Comparison of ENCODE assay signal across 24 cellular contexts in the genomic region with DNA sequence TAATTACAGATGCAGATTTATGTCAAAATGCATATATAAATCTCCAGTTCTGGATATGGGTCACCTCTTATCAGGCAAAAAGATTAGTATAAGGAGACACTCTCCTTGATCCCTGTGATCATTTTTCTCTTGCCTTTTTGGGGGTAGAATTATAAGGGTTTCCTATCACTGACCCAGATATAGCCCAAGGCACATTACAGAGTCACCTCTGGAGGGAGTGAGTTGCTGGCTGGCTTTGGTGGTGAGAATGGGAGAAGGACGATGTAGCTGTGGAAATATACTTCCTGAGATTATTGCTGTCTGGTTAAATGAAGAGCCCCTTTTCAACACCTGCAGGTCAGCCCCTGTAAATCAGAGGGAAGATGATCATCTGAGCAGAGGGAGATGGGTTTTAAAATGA.
"Had no signal": no experiment of that assay in that cellular context is flagged by ENCODE, and none has a peak within 500 bp of the region (broad histone marks: within the 10 kb centered on the region; RNA-seq: fewer than 3 reads in every experiment).

No MANE protein-coding gene starts in this region.

- H3K9me3 Mint-ChIP-seq: activated naive CD4-positive, alpha-beta T cell treated with anti-CD3 and anti-CD28 coated beads, Interleukin-2, amount 50 U/mL, for 24 hours; activated T-cell treated with anti-CD3 and anti-CD28 coated beads, Interleukin-2, amount 50 U/mL, for 24 hours; activated T-helper 1 cell treated with anti-CD3 and anti-CD28 coated beads, Interleukin-12 subunit alpha, Interleukin-12 subunit beta, Interleukin-2, Interleukin-4 antibody, amounts not matched to agents 30 ng/mL and 10 ng/mL and 1 ng/mL, durations not matched to agents 14 hours and 24 hours and 36 hours; T-helper 1 cell treated with Interleukin-12 subunit alpha and Interleukin-12 subunit beta and Interleukin-4 antibody, amounts not matched to agents 30 μg/mL and 1 μg/mL, for 36 hours had no signal

- H3K27ac ChIP-seq: ascending aorta, body of pancreas, Peyer's patch, RWPE1 had no signal

- H3K4me1 ChIP-seq: ascending aorta, body of pancreas, Peyer's patch had no signal

- H3K4me3 Mint-ChIP-seq: activated CD8-positive, alpha-beta memory T cell treated with anti-CD3 and anti-CD28 coated beads, Interleukin-2, amount 10 ng/mL, durations not matched to agents 7 days and 5 days; activated naive CD4-positive, alpha-beta T cell treated with anti-CD3 and anti-CD28 coated beads, Interleukin-2, amount 50 U/mL, for 24 hours; activated T-cell treated with anti-CD3 and anti-CD28 coated beads, Interleukin-2, amount 50 U/mL, for 24 hours; activated T-helper 1 cell treated with anti-CD3 and anti-CD28 coated beads, Interleukin-12 subunit alpha, Interleukin-12 subunit beta, Interleukin-2, Interleukin-4 antibody, amounts not matched to agents 30 ng/mL and 10 ng/mL and 1 ng/mL, durations not matched to agents 14 hours and 24 hours and 36 hours; T-helper 1 cell treated with Interleukin-12 subunit alpha and Interleukin-12 subunit beta and Interleukin-4 antibody, amounts not matched to agents 30 μg/mL and 1 μg/mL, for 36 hours had no signal

- H3K4me3 ChIP-seq: ascending aorta, body of pancreas, Peyer's patch had no signal

- H3K9me3 ChIP-seq: ascending aorta, body of pancreas, Peyer's patch had no signal

- ATAC-seq: activated CD8-positive, alpha-beta memory T cell treated with anti-CD3 and anti-CD28 coated beads, Interleukin-2, amount 10 ng/mL, durations not matched to agents 7 days and 5 days; body of pancreas had no signal

- H3K27ac Mint-ChIP-seq: activated CD8-positive, alpha-beta memory T cell treated with anti-CD3 and anti-CD28 coated beads, Interleukin-2, amount 10 ng/mL, durations not matched to agents 7 days and 5 days; activated naive CD4-positive, alpha-beta T cell treated with anti-CD3 and anti-CD28 coated beads, Interleukin-2, amount 50 U/mL, for 24 hours; activated T-cell treated with anti-CD3 and anti-CD28 coated beads, Interleukin-2, amount 50 U/mL, for 24 hours; activated T-helper 1 cell treated with anti-CD3 and anti-CD28 coated beads, Interleukin-12 subunit alpha, Interleukin-12 subunit beta, Interleukin-2, Interleukin-4 antibody, amounts not matched to agents 30 ng/mL and 10 ng/mL and 1 ng/mL, durations not matched to agents 14 hours and 24 hours and 36 hours; T-helper 1 cell treated with Interleukin-12 subunit alpha and Interleukin-12 subunit beta and Interleukin-4 antibody, amounts not matched to agents 30 μg/mL and 1 μg/mL, for 36 hours had no signal

- H3K4me1 Mint-ChIP-seq: activated CD8-positive, alpha-beta memory T cell treated with anti-CD3 and anti-CD28 coated beads, Interleukin-2, amount 10 ng/mL, durations not matched to agents 7 days and 5 days; activated naive CD4-positive, alpha-beta T cell treated with anti-CD3 and anti-CD28 coated beads, Interleukin-2, amount 50 U/mL, for 24 hours had no signal

- H3K36me3 Mint-ChIP-seq: activated CD8-positive, alpha-beta memory T cell treated with anti-CD3 and anti-CD28 coated beads, Interleukin-2, amount 10 ng/mL, durations not matched to agents 7 days and 5 days; activated naive CD4-positive, alpha-beta T cell treated with anti-CD3 and anti-CD28 coated beads, Interleukin-2, amount 50 U/mL, for 24 hours had no signal

- H3K36me3 ChIP-seq: ascending aorta, Peyer's patch had no signal

- DNase-seq: activated CD4-positive, alpha-beta T cell treated with anti-CD3 and anti-CD28 coated beads for 48 hours; activated CD4-positive, alpha-beta T cell treated with anti-CD3 and anti-CD28 coated beads, Interleukin-2, amount 50 U/mL, for 48 hours; activated CD4-positive, CD25-positive, alpha-beta regulatory T cell treated with anti-CD3 and anti-CD28 coated beads, Interleukin-2, amount 50 U/mL, for 72 hours; activated CD8-positive, alpha-beta memory T cell treated with anti-CD3 and anti-CD28 coated beads, Interleukin-2, amount 10 ng/mL, durations not matched to agents 7 days and 5 days; activated effector memory CD4-positive, alpha-beta T cell treated with Interleukin-2 at 50 U/mL for 16 hours; activated naive CD4-positive, alpha-beta T cell; activated T-cell treated with anti-CD3 and anti-CD28 coated beads, Interleukin-2, amount 50 U/mL, for 24 hours; body of pancreas; MM.1S; NCI-H1105; NCI-H1436; NCI-H187 treated with DMSO at 0.1 percent for 48 hours; NCI-H2081 treated with DMSO at 0.1 percent for 48 hours; NCI-H2171; NCI-H446 treated with DMSO at 0.1 percent for 48 hours; NCI-H524 treated with DMSO at 0.1 percent for 48 hours; NCI-H82; Peyer's patch; SHP77 treated with DMSO at 0.1 percent for 48 hours had no signal

- H3K27me3 ChIP-seq: ascending aorta, body of pancreas, Peyer's patch had no signal
